ENCODE assay signal across 10 cellular contexts in the genomic region with DNA sequence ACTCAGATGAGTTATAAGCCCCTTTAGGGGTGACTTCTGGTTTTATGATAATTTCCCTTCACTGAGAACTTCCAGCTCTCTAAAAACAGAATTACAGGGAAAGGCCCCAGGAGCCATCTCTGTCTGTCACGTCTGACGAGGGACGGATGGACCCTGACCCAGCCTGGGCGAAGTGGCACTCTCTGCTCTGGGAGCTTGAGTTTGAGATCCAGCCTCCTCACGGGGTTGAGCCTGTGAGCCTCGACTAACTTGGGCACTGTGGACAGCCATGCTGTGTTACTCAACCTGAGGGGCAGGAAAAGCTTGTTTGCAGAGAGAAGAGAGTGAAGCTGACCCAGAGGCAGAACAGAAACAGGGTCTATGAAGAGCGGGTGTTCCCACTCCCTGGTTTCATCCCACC. TPM values are rescaled to one million over a fixed set of nuclear protein-coding genes. Genes with fewer than 3 reads are reported as not detected.
"Had no signal": no experiment of that assay in that cellular context is flagged by ENCODE, and none has a peak within 500 bp of the region (broad histone marks: within the 10 kb centered on the region; RNA-seq: fewer than 3 reads in every experiment).

No MANE protein-coding gene starts in this region.

- H3K27ac ChIP-seq: GM23248 had no signal

- H3K36me3 ChIP-seq: HAP-1 had no signal

- H3K4me2 ChIP-seq: GM23338 had no signal

- H3K4me1 ChIP-seq: HAP-1 had no signal

- H3K4me1 Mint-ChIP-seq: GM23338, H9 had no signal

- H3K4me3 ChIP-seq: GM23248, GM23338, HAP-1 had no signal

- H2AFZ ChIP-seq: GM23248, GM23338 had no signal

- H3K27ac Mint-ChIP-seq: GM23338, H9, HFFc6 had no signal

- H3K9ac ChIP-seq: GM23248 had no signal

- H3K9me3 ChIP-seq: HAP-1 had no signal

- DNase-seq: GM23248, GOT3, H7, H9, HCEC 1CT, HFFc6 had no signal

- H3K4me3 Mint-ChIP-seq: GM23338, H9, HFFc6 had no signal

- FAIRE-seq: H1, H54 had no signal

RNA-seq across cellular contexts. Expression of a gene that starts 54.6 kb away (rescaled TPM):
- total RNA-seq: GM23248, H9, HFFc6 had no signal
- polyA plus RNA-seq: GM23248, H1 had no signal
